Comparison of ENCODE assay signal across 30 cellular contexts in the genomic region with DNA sequence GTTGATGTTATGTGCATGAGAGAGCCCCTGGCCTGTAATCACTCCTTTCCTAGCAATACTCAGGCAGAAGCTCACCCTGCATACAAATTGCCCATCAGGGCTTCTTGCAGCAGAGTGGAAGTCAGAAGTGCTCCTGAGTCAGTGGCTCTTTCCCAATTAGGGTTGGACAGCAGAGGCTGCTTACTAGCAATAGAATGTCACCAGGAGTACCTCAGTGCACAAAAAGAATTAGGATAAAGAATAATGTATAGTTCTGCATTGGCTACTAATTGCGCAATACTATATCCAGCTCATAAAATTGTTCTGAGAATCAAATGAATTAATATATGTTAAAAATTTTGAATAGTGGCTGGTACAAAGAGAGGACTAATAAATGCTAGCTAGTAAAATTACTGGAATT.
"Had no signal": no experiment of that assay in that cellular context is flagged by ENCODE, and none has a peak within 500 bp of the region (broad histone marks: within the 10 kb centered on the region; RNA-seq: fewer than 3 reads in every experiment).

No MANE protein-coding gene starts in this region.

- H3K9me3 ChIP-seq: ascending aorta, colonic mucosa had no signal

- H3K27ac ChIP-seq: ascending aorta, breast epithelium, cardiac muscle cell, colonic mucosa, epithelial cell of prostate, esophagus squamous epithelium, gastroesophageal sphincter, heart right ventricle had no signal

- FAIRE-seq: endometrium, endothelial cell of umbilical vein had no signal

- H3K4me1 ChIP-seq: ascending aorta, breast epithelium, colonic mucosa, esophagus squamous epithelium, gastroesophageal sphincter, heart right ventricle had no signal

- ATAC-seq: activated CD4-positive, alpha-beta T cell treated with anti-CD3 and anti-CD28 coated beads for 36 hours; activated CD8-positive, alpha-beta memory T cell treated with anti-CD3 and anti-CD28 coated beads, Interleukin-2, amount 10 ng/mL, durations not matched to agents 7 days and 5 days; activated CD8-positive, alpha-beta T cell treated with anti-CD3 and anti-CD28 coated beads, Interleukin-2, amount 10 ng/mL, durations not matched to agents 7 days and 5 days; activated naive CD4-positive, alpha-beta T cell treated with anti-CD3 and anti-CD28 coated beads, Interleukin-2, amount 50 U/mL, for 72 hours; gastroesophageal sphincter; heart right ventricle; T-helper 17 cell had no signal

- H3K27me3 ChIP-seq: ascending aorta, breast epithelium, cardiac muscle cell, colonic mucosa, esophagus squamous epithelium, gastroesophageal sphincter, heart right ventricle had no signal

- H3K4me3 ChIP-seq: ascending aorta, breast epithelium, cardiac muscle cell, colonic mucosa, esophagus squamous epithelium, gastroesophageal sphincter, heart right ventricle had no signal

- H3K36me3 ChIP-seq: ascending aorta, breast epithelium, cardiac muscle cell, colonic mucosa, esophagus squamous epithelium, gastroesophageal sphincter, heart right ventricle had no signal

- DNase-seq: activated CD4-positive, alpha-beta memory T cell treated with anti-CD3 and anti-CD28 coated beads for 36 hours; activated CD4-positive, alpha-beta T cell treated with anti-CD3 and anti-CD28 coated beads for 36 hours; activated CD4-positive, alpha-beta T cell treated with anti-CD3 and anti-CD28 coated beads, Interleukin-2, amount 10 ng/mL, durations not matched to agents 24 days and 14 days; activated CD4-positive, CD25-positive, alpha-beta regulatory T cell; activated CD4-positive, CD25-positive, alpha-beta regulatory T cell treated with anti-CD3 and anti-CD28 coated beads, Interleukin-2, amount 50 U/mL, for 72 hours; activated CD8-positive, alpha-beta memory T cell treated with anti-CD3 and anti-CD28 coated beads, Interleukin-2, amount 10 ng/mL, durations not matched to agents 7 days and 5 days; activated CD8-positive, alpha-beta memory T cell treated with anti-CD3 and anti-CD28 coated beads, Interleukin-2, amount 50 U/mL, for 4 hours; activated CD8-positive, alpha-beta T cell treated with anti-CD3 and anti-CD28 coated beads, Interleukin-2, amount 10 ng/mL, durations not matched to agents 7 days and 5 days; activated effector memory CD4-positive, alpha-beta T cell treated with anti-CD3 and anti-CD28 coated beads, Interleukin-2, amount 50 U/mL, for 16 hours; activated naive CD4-positive, alpha-beta T cell treated with anti-CD3 and anti-CD28 coated beads for 36 hours; activated naive CD8-positive, alpha-beta T cell treated with anti-CD3 and anti-CD28 coated beads, Interleukin-2, amount 10 ng/mL, durations not matched to agents 7 days and 5 days; activated T-cell treated with anti-CD3 and anti-CD28 coated beads, Interleukin-2, amount 50 U/mL, for 1 hour; activated T-cell treated with anti-CD3 and anti-CD28 coated beads, Interleukin-2, amount 50 U/mL, for 48 hours; central memory CD4-positive, alpha-beta T cell; cerebellar nuclear complex; colonic mucosa; effector CD8-positive, alpha-beta T cell; esophagus squamous epithelium; foreskin melanocyte; heart right ventricle; T-helper 17 cell; T1000 had no signal
